In the genomic region with DNA sequence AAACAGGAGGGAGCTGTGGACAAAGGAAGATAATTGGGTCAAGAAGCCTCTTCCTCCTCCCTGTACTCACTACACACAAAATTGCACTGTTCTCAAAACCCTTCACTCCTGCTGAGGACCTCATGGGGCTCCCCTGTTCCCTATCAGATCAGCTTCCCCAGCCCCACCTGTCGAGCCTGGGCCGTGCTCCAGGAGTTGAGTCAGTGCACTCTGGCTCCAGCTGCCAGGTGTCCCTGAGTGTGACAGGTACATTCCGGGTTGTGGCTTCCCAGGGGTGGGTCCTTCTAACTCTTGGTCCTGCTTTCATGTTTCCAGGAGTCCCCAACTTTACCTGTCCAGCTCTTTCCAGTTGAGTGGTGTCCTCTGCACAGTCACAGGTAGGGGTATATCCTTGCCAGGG, we compare ENCODE assay signal across 1 cellular context.
TF ChIP-seq lines count a peak whose summit lies in the region.

No MANE protein-coding gene starts in this region.

TF ChIP-seq in HCT116, 20 proteins besides CTCF, POLR2A, EP300 and RAD21 (continued from another document):
- TF ChIP-seq, protein P1, sequence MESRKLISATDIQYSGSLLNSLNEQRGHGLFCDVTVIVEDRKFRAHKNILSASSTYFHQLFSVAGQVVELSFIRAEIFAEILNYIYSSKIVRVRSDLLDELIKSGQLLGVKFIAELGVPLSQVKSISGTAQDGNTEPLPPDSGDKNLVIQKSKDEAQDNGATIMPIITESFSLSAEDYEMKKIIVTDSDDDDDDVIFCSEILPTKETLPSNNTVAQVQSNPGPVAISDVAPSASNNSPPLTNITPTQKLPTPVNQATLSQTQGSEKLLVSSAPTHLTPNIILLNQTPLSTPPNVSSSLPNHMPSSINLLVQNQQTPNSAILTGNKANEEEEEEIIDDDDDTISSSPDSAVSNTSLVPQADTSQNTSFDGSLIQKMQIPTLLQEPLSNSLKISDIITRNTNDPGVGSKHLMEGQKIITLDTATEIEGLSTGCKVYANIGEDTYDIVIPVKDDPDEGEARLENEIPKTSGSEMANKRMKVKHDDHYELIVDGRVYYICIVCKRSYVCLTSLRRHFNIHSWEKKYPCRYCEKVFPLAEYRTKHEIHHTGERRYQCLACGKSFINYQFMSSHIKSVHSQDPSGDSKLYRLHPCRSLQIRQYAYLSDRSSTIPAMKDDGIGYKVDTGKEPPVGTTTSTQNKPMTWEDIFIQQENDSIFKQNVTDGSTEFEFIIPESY (IDR thresholded peaks at IDR 0.05; ENCODE audit: extremely low read depth, insufficient replicate concordance, low read length), result no peak
- TF ChIP-seq FOSL1 (IDR thresholded peaks at IDR 0.05; ENCODE audit: low read depth), result no peak; the same call in 1 of the 2 replicates
- TF ChIP-seq, protein P2, sequence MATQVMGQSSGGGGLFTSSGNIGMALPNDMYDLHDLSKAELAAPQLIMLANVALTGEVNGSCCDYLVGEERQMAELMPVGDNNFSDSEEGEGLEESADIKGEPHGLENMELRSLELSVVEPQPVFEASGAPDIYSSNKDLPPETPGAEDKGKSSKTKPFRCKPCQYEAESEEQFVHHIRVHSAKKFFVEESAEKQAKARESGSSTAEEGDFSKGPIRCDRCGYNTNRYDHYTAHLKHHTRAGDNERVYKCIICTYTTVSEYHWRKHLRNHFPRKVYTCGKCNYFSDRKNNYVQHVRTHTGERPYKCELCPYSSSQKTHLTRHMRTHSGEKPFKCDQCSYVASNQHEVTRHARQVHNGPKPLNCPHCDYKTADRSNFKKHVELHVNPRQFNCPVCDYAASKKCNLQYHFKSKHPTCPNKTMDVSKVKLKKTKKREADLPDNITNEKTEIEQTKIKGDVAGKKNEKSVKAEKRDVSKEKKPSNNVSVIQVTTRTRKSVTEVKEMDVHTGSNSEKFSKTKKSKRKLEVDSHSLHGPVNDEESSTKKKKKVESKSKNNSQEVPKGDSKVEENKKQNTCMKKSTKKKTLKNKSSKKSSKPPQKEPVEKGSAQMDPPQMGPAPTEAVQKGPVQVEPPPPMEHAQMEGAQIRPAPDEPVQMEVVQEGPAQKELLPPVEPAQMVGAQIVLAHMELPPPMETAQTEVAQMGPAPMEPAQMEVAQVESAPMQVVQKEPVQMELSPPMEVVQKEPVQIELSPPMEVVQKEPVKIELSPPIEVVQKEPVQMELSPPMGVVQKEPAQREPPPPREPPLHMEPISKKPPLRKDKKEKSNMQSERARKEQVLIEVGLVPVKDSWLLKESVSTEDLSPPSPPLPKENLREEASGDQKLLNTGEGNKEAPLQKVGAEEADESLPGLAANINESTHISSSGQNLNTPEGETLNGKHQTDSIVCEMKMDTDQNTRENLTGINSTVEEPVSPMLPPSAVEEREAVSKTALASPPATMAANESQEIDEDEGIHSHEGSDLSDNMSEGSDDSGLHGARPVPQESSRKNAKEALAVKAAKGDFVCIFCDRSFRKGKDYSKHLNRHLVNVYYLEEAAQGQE (IDR thresholded peaks at IDR 0.05; ENCODE audit: low read depth), result no peak
- TF ChIP-seq ELF1 (IDR thresholded peaks at IDR 0.05; ENCODE audit: borderline replicate concordance, low read depth), result no peak
- no peak for TF ChIP-seq POLR2AphosphoS5 (IDR thresholded peaks at IDR 0.05; ENCODE audit: low read depth, low read length)
- TF ChIP-seq SIN3A (IDR thresholded peaks at IDR 0.05; ENCODE audit: low read depth), result no peak
